Comparison of ENCODE assay signal across 1 cellular context in the genomic region with DNA sequence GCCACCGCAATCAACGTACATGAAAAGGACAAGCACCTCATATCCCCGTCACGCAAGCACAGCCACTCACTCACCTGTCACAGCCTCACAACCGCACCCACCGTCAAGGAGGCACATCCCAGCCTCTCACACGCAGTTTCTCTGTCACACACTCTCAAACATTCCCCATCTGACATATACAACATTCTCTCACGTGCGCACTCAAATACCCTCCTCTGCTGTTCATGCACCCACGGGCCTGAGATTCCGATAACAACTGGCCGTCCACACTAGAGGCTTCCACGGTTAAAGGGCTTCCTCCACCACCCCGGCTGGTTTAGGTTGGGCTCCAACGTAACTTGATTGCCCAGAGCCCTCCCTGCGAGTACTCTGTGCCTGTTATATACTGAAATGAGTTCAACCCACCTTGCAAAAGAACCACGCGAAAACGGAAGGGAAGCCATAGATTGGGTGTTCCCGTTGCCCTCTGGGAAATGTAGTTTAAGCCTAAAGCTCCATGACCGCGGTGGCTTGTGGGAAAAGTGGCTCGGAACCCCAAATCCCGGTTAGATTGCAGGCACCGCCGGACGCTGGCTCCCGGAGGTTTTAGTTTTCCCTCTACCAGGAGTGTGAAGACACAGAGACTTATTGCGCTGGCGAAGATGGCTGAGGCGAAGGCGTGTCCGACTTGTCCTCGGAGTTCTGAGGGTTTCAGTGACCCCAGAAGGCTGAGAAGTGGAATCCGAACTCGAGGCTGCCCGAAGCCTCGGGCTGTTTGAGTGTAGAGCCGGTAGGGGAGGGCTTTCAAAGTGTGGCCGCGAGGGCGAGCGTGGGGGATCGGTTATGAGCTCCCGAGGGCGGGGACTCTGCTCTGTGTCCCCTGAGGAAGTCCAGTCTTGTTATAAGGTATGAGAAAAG.
TF ChIP-seq lines count a peak whose summit lies in the region.

TSS of gene ZNF573 (minus strand) at position 448 of the 897 bp plus-strand sequence. CDS start 5,857 bp downstream, outside the sequence.

TF ChIP-seq in HepG2, 621 proteins besides CTCF, POLR2A, EP300 and RAD21 (continued from another document and continues in another):
- TF ChIP-seq, protein P1, sequence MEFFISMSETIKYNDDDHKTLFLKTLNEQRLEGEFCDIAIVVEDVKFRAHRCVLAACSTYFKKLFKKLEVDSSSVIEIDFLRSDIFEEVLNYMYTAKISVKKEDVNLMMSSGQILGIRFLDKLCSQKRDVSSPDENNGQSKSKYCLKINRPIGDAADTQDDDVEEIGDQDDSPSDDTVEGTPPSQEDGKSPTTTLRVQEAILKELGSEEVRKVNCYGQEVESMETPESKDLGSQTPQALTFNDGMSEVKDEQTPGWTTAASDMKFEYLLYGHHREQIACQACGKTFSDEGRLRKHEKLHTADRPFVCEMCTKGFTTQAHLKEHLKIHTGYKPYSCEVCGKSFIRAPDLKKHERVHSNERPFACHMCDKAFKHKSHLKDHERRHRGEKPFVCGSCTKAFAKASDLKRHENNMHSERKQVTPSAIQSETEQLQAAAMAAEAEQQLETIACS (CRISPR knock-in tag; IDR thresholded peaks at IDR 0.05), result no peak
- no peak for TF ChIP-seq ZNF468 (CRISPR knock-in tag; IDR thresholded peaks at IDR 0.05)
- TF ChIP-seq, protein P2, sequence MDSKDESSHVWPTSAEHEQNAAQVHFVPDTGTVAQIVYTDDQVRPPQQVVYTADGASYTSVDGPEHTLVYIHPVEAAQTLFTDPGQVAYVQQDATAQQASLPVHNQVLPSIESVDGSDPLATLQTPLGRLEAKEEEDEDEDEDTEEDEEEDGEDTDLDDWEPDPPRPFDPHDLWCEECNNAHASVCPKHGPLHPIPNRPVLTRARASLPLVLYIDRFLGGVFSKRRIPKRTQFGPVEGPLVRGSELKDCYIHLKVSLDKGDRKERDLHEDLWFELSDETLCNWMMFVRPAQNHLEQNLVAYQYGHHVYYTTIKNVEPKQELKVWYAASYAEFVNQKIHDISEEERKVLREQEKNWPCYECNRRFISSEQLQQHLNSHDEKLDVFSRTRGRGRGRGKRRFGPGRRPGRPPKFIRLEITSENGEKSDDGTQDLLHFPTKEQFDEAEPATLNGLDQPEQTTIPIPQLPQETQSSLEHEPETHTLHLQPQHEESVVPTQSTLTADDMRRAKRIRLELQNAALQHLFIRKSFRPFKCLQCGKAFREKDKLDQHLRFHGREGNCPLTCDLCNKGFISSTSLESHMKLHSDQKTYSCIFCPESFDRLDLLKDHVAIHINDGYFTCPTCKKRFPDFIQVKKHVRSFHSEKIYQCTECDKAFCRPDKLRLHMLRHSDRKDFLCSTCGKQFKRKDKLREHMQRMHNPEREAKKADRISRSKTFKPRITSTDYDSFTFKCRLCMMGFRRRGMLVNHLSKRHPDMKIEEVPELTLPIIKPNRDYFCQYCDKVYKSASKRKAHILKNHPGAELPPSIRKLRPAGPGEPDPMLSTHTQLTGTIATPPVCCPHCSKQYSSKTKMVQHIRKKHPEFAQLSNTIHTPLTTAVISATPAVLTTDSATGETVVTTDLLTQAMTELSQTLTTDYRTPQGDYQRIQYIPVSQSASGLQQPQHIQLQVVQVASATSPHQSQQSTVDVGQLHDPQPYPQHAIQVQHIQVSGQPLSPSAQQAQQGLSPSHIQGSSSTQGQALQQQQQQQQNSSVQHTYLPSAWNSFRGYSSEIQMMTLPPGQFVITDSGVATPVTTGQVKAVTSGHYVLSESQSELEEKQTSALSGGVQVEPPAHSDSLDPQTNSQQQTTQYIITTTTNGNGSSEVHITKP (CRISPR knock-in tag; IDR thresholded peaks at IDR 0.05; ENCODE audit: low read depth), result no peak
- no peak for TF ChIP-seq ZNF317 (CRISPR knock-in tag; IDR thresholded peaks at IDR 0.05)
- peak; percentile 82 for TF ChIP-seq THAP9 (CRISPR knock-in tag; IDR thresholded peaks at IDR 0.05; ENCODE audit: borderline replicate concordance)
- TF ChIP-seq, protein P3, sequence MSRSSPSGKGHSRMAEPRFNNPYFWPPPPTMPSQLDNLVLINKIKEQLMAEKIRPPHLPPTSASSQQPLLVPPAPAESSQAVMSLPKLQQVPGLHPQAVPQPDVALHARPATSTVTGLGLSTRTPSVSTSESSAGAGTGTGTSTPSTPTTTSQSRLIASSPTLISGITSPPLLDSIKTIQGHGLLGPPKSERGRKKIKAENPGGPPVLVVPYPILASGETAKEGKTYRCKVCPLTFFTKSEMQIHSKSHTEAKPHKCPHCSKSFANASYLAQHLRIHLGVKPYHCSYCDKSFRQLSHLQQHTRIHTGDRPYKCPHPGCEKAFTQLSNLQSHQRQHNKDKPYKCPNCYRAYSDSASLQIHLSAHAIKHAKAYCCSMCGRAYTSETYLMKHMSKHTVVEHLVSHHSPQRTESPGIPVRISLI (CRISPR knock-in tag; IDR thresholded peaks at IDR 0.05; ENCODE audit: borderline replicate concordance), result no peak
- TF ChIP-seq DNMT3B (CRISPR knock-in tag; conservative IDR thresholded peaks at IDR 0.05), result peak; percentile 90; the same call in 1 of the 2 replicates
- TF ChIP-seq ZNF572 (CRISPR knock-in tag; IDR thresholded peaks at IDR 0.05), result peak; percentile 82; the same call in 1 of the 2 replicates
- TF ChIP-seq ZNF780A (CRISPR knock-in tag; IDR thresholded peaks at IDR 0.05), result no peak
- 0 out of 2 replicates have a peak, but pooled peaks have one; percentile 8 for TF ChIP-seq ONECUT2 (CRISPR knock-in tag; IDR thresholded peaks at IDR 0.05)
- TF ChIP-seq ZNF605 (CRISPR knock-in tag; IDR thresholded peaks at IDR 0.05), result peak; percentile 56; the same call in 1 of the 2 replicates
- TF ChIP-seq HDAC2 (CRISPR knock-in tag; IDR thresholded peaks at IDR 0.05), result no peak; the same call in 1 of the 2 replicates
- TF ChIP-seq NAIF1 (CRISPR knock-in tag; IDR thresholded peaks at IDR 0.05; ENCODE audit: borderline replicate concordance), result peak; percentile 73; the same call in 1 of the 2 replicates
- TF ChIP-seq ZFP41 (CRISPR knock-in tag; IDR thresholded peaks at IDR 0.05; ENCODE audit: borderline replicate concordance), result no peak
- TF ChIP-seq ZNF484 (CRISPR knock-in tag; IDR thresholded peaks at IDR 0.05; ENCODE audit: borderline replicate concordance, low read depth), result no peak
- 0 out of 2 replicates have a peak, but pooled peaks have one; percentile 64 for TF ChIP-seq GZF1 (CRISPR knock-in tag; IDR thresholded peaks at IDR 0.05)
- TF ChIP-seq SAP130 (CRISPR knock-in tag; IDR thresholded peaks at IDR 0.05; ENCODE audit: low read depth), result peak; percentile 88
- peak; percentile 39; the same call in 1 of the 2 replicates for TF ChIP-seq ZNF724P (CRISPR knock-in tag; IDR thresholded peaks at IDR 0.05; ENCODE audit: borderline replicate concordance)
- TF ChIP-seq FIP1L1 (IDR thresholded peaks at IDR 0.05; ENCODE audit: borderline replicate concordance, insufficient read depth, low read depth, low read length), result no peak
- no peak for TF ChIP-seq ZNF790 (CRISPR knock-in tag; IDR thresholded peaks at IDR 0.05; ENCODE audit: borderline replicate concordance)
- TF ChIP-seq POGZ (CRISPR knock-in tag; IDR thresholded peaks at IDR 0.05), result peak; percentile 63
- no peak for TF ChIP-seq TERF1 (CRISPR knock-in tag; IDR thresholded peaks at IDR 0.05)
- TF ChIP-seq RXRB (CRISPR knock-in tag; IDR thresholded peaks at IDR 0.05; ENCODE audit: borderline replicate concordance), result peak; percentile 57; the same call in 1 of the 2 replicates
- no peak for TF ChIP-seq ZNF253 (CRISPR knock-in tag; IDR thresholded peaks at IDR 0.05; ENCODE audit: borderline replicate concordance)
- TF ChIP-seq, protein P4, sequence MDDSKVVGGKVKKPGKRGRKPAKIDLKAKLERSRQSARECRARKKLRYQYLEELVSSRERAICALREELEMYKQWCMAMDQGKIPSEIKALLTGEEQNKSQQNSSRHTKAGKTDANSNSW (CRISPR knock-in tag; IDR thresholded peaks at IDR 0.05; ENCODE audit: borderline replicate concordance), result no peak
- TF ChIP-seq SMYD3 (CRISPR knock-in tag; IDR thresholded peaks at IDR 0.05), result no peak
- TF ChIP-seq GPN1 (CRISPR knock-in tag; IDR thresholded peaks at IDR 0.05; ENCODE audit: borderline replicate concordance), result no peak
- peak; percentile 55; the same call in 1 of the 2 replicates for TF ChIP-seq ZNF160 (CRISPR knock-in tag; IDR thresholded peaks at IDR 0.05)
- no peak for TF ChIP-seq NPAS2 (CRISPR knock-in tag; IDR thresholded peaks at IDR 0.05; ENCODE audit: borderline replicate concordance)
- TF ChIP-seq, protein P5, sequence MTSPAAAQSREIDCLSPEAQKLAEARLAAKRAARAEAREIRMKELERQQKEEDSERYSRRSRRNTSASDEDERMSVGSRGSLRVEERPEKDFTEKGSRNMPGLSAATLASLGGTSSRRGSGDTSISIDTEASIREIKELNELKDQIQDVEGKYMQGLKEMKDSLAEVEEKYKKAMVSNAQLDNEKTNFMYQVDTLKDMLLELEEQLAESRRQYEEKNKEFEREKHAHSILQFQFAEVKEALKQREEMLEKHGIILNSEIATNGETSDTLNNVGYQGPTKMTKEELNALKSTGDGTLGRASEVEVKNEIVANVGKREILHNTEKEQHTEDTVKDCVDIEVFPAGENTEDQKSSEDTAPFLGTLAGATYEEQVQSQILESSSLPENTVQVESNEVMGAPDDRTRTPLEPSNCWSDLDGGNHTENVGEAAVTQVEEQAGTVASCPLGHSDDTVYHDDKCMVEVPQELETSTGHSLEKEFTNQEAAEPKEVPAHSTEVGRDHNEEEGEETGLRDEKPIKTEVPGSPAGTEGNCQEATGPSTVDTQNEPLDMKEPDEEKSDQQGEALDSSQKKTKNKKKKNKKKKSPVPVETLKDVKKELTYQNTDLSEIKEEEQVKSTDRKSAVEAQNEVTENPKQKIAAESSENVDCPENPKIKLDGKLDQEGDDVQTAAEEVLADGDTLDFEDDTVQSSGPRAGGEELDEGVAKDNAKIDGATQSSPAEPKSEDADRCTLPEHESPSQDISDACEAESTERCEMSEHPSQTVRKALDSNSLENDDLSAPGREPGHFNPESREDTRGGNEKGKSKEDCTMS (CRISPR knock-in tag; conservative IDR thresholded peaks at IDR 0.05), result no peak
- TF ChIP-seq SCMH1 (CRISPR knock-in tag; IDR thresholded peaks at IDR 0.05; ENCODE audit: borderline replicate concordance), result no peak
- no peak for TF ChIP-seq RAD51 (IDR thresholded peaks at IDR 0.05; ENCODE audit: borderline replicate concordance)
- no peak for TF ChIP-seq NR0B2 (CRISPR knock-in tag; IDR thresholded peaks at IDR 0.05)
- no peak for TF ChIP-seq BRF2 (CRISPR knock-in tag; IDR thresholded peaks at IDR 0.05)
- TF ChIP-seq SP4 (CRISPR knock-in tag; IDR thresholded peaks at IDR 0.05), result no peak
- no peak for TF ChIP-seq ZNF841 (CRISPR knock-in tag; IDR thresholded peaks at IDR 0.05; ENCODE audit: borderline replicate concordance)
- TF ChIP-seq, protein P6, sequence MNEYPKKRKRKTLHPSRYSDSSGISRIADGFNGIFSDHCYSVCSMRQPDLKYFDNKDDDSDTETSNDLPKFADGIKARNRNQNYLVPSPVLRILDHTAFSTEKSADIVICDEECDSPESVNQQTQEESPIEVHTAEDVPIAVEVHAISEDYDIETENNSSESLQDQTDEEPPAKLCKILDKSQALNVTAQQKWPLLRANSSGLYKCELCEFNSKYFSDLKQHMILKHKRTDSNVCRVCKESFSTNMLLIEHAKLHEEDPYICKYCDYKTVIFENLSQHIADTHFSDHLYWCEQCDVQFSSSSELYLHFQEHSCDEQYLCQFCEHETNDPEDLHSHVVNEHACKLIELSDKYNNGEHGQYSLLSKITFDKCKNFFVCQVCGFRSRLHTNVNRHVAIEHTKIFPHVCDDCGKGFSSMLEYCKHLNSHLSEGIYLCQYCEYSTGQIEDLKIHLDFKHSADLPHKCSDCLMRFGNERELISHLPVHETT (CRISPR knock-in tag; conservative IDR thresholded peaks at IDR 0.05), result no peak
- no peak for TF ChIP-seq XRCC5 (optimal IDR thresholded peaks at IDR 0.05; ENCODE audit: low read length)
